16 cellular contexts compared by ENCODE assay signal in genomic region chr2:161386228-161386627, GRCh38. TPM values are rescaled to one million over a fixed set of nuclear protein-coding genes. Genes with fewer than 3 reads are reported as not detected.
DNase-seq lines count a peak whose midpoint lies in the region; ATAC-seq and TF ChIP-seq lines count a peak whose summit lies in the region.
"Had no signal": no experiment of that assay in that cellular context is flagged by ENCODE, and none has a peak within 500 bp of the region (broad histone marks: within the 10 kb centered on the region; RNA-seq: fewer than 3 reads in every experiment).

No MANE protein-coding gene starts in this region.

- CTCF ChIA-PET in RWPE1 (lab: Yijun Ruan, JAX), result interaction anchor here (0.6 kb wide), 1 partner anchor 9 kb away, joined by 3 read pairs; no protein-coding TSS in a partner anchor

- intact Hi-C loops in head of caudate nucleus (cut with DNase I), result no loop called here

- DNase-seq in SK-MEL-5 (ENCODE audit: low read depth, low spot score) (peak; percentile 23), NCI-H69 (lab: John Stamatoyannopoulos, UW) (no peak), RWPE1 (ENCODE audit: low spot score) (no peak), head of caudate nucleus (no peak)
- DNase-seq: activated CD4-positive, alpha-beta memory T cell treated with anti-CD3 and anti-CD28 coated beads, Interleukin-2, amount 10 ng/mL, durations not matched to agents 7 days and 5 days; heart left ventricle; NCI-H774; stimulated activated CD4-positive, alpha-beta T cell treated with anti-CD3 and anti-CD28 coated beads, Interleukin-2, amount 100 ng/mL, for 24 hours; stomach had no signal

- POLR2A ChIA-PET in RWPE1 (lab: Yijun Ruan, JAX; ENCODE audit: low non-redundant PET), result no interaction called here

- ATAC-seq in GM18907 (IDR thresholded peaks at IDR 0.05; ENCODE audit: unreplicated experiment) (peak; percentile 83), GM21529 (IDR thresholded peaks at IDR 0.05; ENCODE audit: unreplicated experiment) (peak; percentile 64), HG03103 (IDR thresholded peaks at IDR 0.05; ENCODE audit: low read depth, unreplicated experiment) (peak; percentile 50)
- ATAC-seq: heart left ventricle had no signal

- H3K27ac ChIP-seq in RWPE1, result no peak overlapping the region
- H3K27ac ChIP-seq: heart left ventricle, stomach had no signal

- TF ChIP-seq CTCF in RWPE1 (conservative IDR thresholded peaks at IDR 0.05; ENCODE audit: low read depth), result no peak

- in situ Hi-C loops in SK-MEL-5 (cut with HindIII; ENCODE audit: low pct_unique_long_range_greater_than_20kb, low sequenced_read_pairs), result no loop called here

RNA-seq across cellular contexts. Expression of gene TBR1, which starts 29.9 kb away (rescaled TPM):
- not detected in 2 replicates for total RNA-seq in SK-MEL-5 (2014; rRNA removed; shearing (Covaris generic))
- 0.10 TPM in 1 of 2 replicates, not detected in the other for polyA plus RNA-seq in SK-MEL-5 (2015; cell fraction: cytosol; rRNA removed)
- polyA plus RNA-seq in SK-MEL-5 (2015; cell fraction: nucleus; rRNA removed), result 0.15 TPM in 1 of 2 replicates, not detected in the other
- total RNA-seq: activated CD4-positive, alpha-beta memory T cell treated with anti-CD3 and anti-CD28 coated beads, Interleukin-2, amount 10 ng/mL, durations not matched to agents 7 days and 5 days; astrocyte; Daoy; lung microvascular endothelial cell; M059J; stomach had no signal
- polyA plus RNA-seq: heart left ventricle, stomach had no signal
